Comparison of ENCODE assay signal across 8 cellular contexts in the genomic region with DNA sequence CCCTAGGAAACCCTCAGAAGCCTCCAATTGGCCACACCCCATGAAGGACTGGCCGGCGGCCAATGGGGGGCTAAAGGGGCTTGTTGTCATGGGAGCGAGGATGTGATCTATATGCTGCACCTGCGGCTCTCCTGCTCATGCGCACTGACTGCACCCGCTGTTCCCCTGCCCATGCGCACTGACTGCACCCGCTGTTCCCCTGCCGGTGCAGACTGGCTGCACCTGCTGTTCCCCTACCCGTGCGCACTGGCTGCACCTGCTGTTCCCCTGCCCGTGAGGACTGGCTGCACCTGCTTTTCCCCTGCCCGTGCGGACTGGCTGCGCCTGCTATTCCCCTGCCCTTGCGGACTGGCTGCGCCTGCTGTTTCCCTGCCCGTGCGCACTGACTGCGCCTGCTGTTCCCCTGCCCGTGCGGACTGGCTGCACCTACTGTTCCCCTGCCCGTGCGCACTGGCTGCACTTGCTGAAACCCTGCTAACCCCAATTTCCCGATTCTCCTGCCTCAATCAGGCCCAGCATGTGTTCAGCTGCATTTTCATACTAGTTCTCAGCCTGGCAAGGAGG. TPM values are rescaled to one million over a fixed set of nuclear protein-coding genes. Genes with fewer than 3 reads are reported as not detected.
A peak's percentile ranks its signal among the peaks of the same experiment; 100 is the strongest.
DNase-seq lines count a peak whose midpoint lies in the region; ATAC-seq and TF ChIP-seq lines count a peak whose summit lies in the region.

No MANE protein-coding gene starts in this region.

- CTCF ChIA-PET in naive thymus-derived CD4-positive, alpha-beta T cell (lab: Charles Lee) = no interaction called here

- H3K36me3 Mint-ChIP-seq in naive thymus-derived CD4-positive, alpha-beta T cell = peaks cover 0 to 4% (median 0%) of the 10 kb centered on the region in 5 donors

- 0 to 1% (median 1%) methylated on average over 23 to 25 of the region's 25 CpGs for WGBS in stomach, 5 donors

- TF ChIP-seq CTCF in choroid plexus epithelial cell (conservative IDR thresholded peaks at IDR 0.05; ENCODE audit: low read depth, low read length) (no peak), stomach (IDR thresholded peaks at IDR 0.05) (no peak)

- H3K36me3 ChIP-seq in naive thymus-derived CD4-positive, alpha-beta T cell (ENCODE audit: control insufficient read depth in 2 of 3, insufficient read depth in 3 of 3, low read length in 3 of 3) = no peaks in the 10 kb centered on the region
- no peaks in the 10 kb centered on the region for H3K36me3 ChIP-seq in stomach

- H3K27ac Mint-ChIP-seq in naive thymus-derived CD4-positive, alpha-beta T cell = peak overlapping the region in 1 of 9 donors; percentile 29

- H3K9me3 ChIP-seq in naive thymus-derived CD4-positive, alpha-beta T cell (ENCODE audit: control insufficient read depth in 2 of 3, low read length in 3 of 3) = no peaks in the 10 kb centered on the region
- no peaks in the 10 kb centered on the region for H3K9me3 ChIP-seq in stomach

- DNase-seq in NCI-H187 (lab: John Stamatoyannopoulos, UW) (peak; percentile 93), choroid plexus epithelial cell (ENCODE audit: low read depth) (peak; percentile 12), stomach (peak; percentile 74), foreskin melanocyte (no peak)
- peak; percentile 11 to 60 (median 36) for DNase-seq in naive thymus-derived CD4-positive, alpha-beta T cell

- peak overlapping the region; percentile 45 to 89 (median 73) for H3K4me3 Mint-ChIP-seq in naive thymus-derived CD4-positive, alpha-beta T cell

- H3K27me3 Mint-ChIP-seq in naive thymus-derived CD4-positive, alpha-beta T cell = peaks cover 15 to 24% (median 16%) of the 10 kb centered on the region in 5 donors

- TF ChIP-seq POLR2A in stomach (IDR thresholded peaks at IDR 0.05) = no peak

- intact Hi-C loops in naive thymus-derived CD4-positive, alpha-beta T cell (cut with micrococcal nuclease) = no loop called here
- intact Hi-C loops in stomach (cut with DNase I; ENCODE audit: low total_unique reads) = no loop called here

- H3K4me1 Mint-ChIP-seq in naive thymus-derived CD4-positive, alpha-beta T cell = peaks cover 0 to 12% (median 7%) of the 10 kb centered on the region in 7 donors

- H3K9me3 Mint-ChIP-seq in naive thymus-derived CD4-positive, alpha-beta T cell = peaks cover 0 to 4% (median 0%) of the 10 kb centered on the region in 11 donors

- POLR2A ChIA-PET in naive thymus-derived CD4-positive, alpha-beta T cell (lab: Charles Lee) = no interaction called here

- ATAC-seq in GM18499 (IDR thresholded peaks at IDR 0.05; ENCODE audit: insufficient read depth, unreplicated experiment) = peak; percentile 84
- ATAC-seq in HG02852 (IDR thresholded peaks at IDR 0.05; ENCODE audit: unreplicated experiment) = peak; percentile 96
- peak; percentile 65 to 78 for ATAC-seq in activated CD4-positive, CD25-positive, alpha-beta regulatory T cell treated with anti-CD3 and anti-CD28 coated beads, Interleukin-2, amount 50 U/mL, for 24 hours
- peak; percentile 76 for ATAC-seq in naive thymus-derived CD4-positive, alpha-beta T cell

- no peak overlapping the region for H3K27ac ChIP-seq in naive thymus-derived CD4-positive, alpha-beta T cell (ENCODE audit: low read depth, low read length)
- H3K27ac ChIP-seq in stomach = peak overlapping the region in 1 of 5 donors; percentile 26

- no peak overlapping the region for H3K4me3 ChIP-seq in choroid plexus epithelial cell (ENCODE audit: low read depth, low read length)
- peak overlapping the region; percentile 41 for H3K4me3 ChIP-seq in naive thymus-derived CD4-positive, alpha-beta T cell (ENCODE audit: low read length)
- peak overlapping the region in 3 of 4 donors; percentile 18 to 40 (median 27) for H3K4me3 ChIP-seq in stomach

- TF ChIP-seq EP300 in stomach (IDR thresholded peaks at IDR 0.05) = no peak

- H3K27me3 ChIP-seq in naive thymus-derived CD4-positive, alpha-beta T cell (ENCODE audit: control insufficient read depth in 2 of 2, insufficient read depth in 2 of 2, low read length in 2 of 2) = no peaks in the 10 kb centered on the region
- peaks cover 0 to 44% (median 11%) of the 10 kb centered on the region in 3 donors for H3K27me3 ChIP-seq in stomach

- no peaks in the 10 kb centered on the region for H3K4me1 ChIP-seq in naive thymus-derived CD4-positive, alpha-beta T cell (ENCODE audit: control insufficient read depth in 2 of 2, insufficient read depth in 2 of 2, low read length in 2 of 2)
- H3K4me1 ChIP-seq in stomach = peaks cover 0 to 12% (median 8%) of the 10 kb centered on the region in 4 donors

RNA-seq across cellular contexts. Expression of a gene that starts 16.8 kb away (rescaled TPM):
- total RNA-seq in naive thymus-derived CD4-positive, alpha-beta T cell = 10 to 100 TPM; 17.7 to 37.5 (median 31.8) TPM
- polyA plus RNA-seq in naive thymus-derived CD4-positive, alpha-beta T cell = 10 to 100 TPM; 26.4 to 31.8 TPM
- 10 to 100 TPM; 16.5 to 83.9 (median 49.8) TPM for total RNA-seq in stomach
- 10 to 100 TPM; 28.8 to 44.4 (median 40.8) TPM for polyA plus RNA-seq in stomach

RNA-seq across cellular contexts. Expression of a gene that starts 46.4 kb away (rescaled TPM):
- total RNA-seq in naive thymus-derived CD4-positive, alpha-beta T cell = 1 to 10 TPM; 1.1 to 8.6 (median 1.5) TPM
- 1 to 10 TPM; 2.6 to 4.0 TPM for polyA plus RNA-seq in naive thymus-derived CD4-positive, alpha-beta T cell
- total RNA-seq in stomach = 1 to 10 TPM in 1 of 5 donors, under 1 TPM in 2, not detected in 2; 0.87 to 5.8 (median 0.92) TPM
- polyA plus RNA-seq in stomach = 1 to 10 TPM in 1 of 3 donors, under 1 TPM in 2; 0.31 to 1.2 (median 0.76) TPM
